Comparison of ENCODE assay signal across 18 cellular contexts in genomic region chr1:244204004-244204403, GRCh38.
"Had no signal": no experiment of that assay in that cellular context is flagged by ENCODE, and none has a peak within 500 bp of the region (broad histone marks: within the 10 kb centered on the region; RNA-seq: fewer than 3 reads in every experiment).

No MANE protein-coding gene starts in this region.

- H3K27me3 ChIP-seq: SJCRH30 had no signal

- H3K36me3 ChIP-seq: SJCRH30 had no signal

- H3K4me1 ChIP-seq: SJCRH30 had no signal

- ATAC-seq: SK-N-SH treated with all-trans-retinoic acid at 6 μM for 48 hours had no signal

- H3K4me3 ChIP-seq: SJCRH30 had no signal

- H3K9me3 ChIP-seq: SJCRH30 had no signal

- DNase-seq: KBM-7, MV-4-11, NCI-H1048, NCI-H1105, NCI-H1417, NCI-H1436 treated with DMSO at 0.1 percent for 48 hours, NCI-H1694, NCI-H187 treated with DMSO at 0.1 percent for 48 hours, NCI-H2029 treated with DMSO at 0.1 percent for 48 hours, NCI-H2171 treated with DMSO at 0.1 percent for 48 hours, NCI-H345, NCI-H510A treated with DMSO at 0.1 percent for 48 hours, NCI-H526, SHP77, SJCRH30 had no signal

- H3K27ac ChIP-seq: HL-60, RWPE1, SJCRH30 had no signal
